In genomic region chr3:58051658-58052261, GRCh38 we compare ENCODE assay signal across 8 cellular contexts. TPM values are rescaled to one million over a fixed set of nuclear protein-coding genes. Genes with fewer than 3 reads are reported as not detected.
DNase-seq lines count a peak whose midpoint lies in the region; ATAC-seq and TF ChIP-seq lines count a peak whose summit lies in the region.
"Not testable (repeated sequence)": the region's sequence is repeated elsewhere in the genome, so short reads cannot be mapped to it uniquely, and the experiment has no call there.

No MANE protein-coding gene starts in this region.

- H3K4me3 Mint-ChIP-seq in WTC11: not testable (repeated sequence)
- peak overlapping the region; percentile 3 for H3K4me3 Mint-ChIP-seq in dendritic cell treated with granulocyte-macrophage colony-stimulating factor and Interleukin-4, amounts not matched to agents 40 ng/mL and 50 ng/mL, for 4 days

- peak overlapping the region; percentile 58 for H3K27ac Mint-ChIP-seq in WTC11
- peak overlapping the region; percentile 57 for H3K27ac Mint-ChIP-seq in dendritic cell treated with granulocyte-macrophage colony-stimulating factor and Interleukin-4, amounts not matched to agents 40 ng/mL and 50 ng/mL, for 4 days

- not testable (repeated sequence) for H3K9ac ChIP-seq in HUES6 (ENCODE audit: low read length)

- ATAC-seq in WTC11: not testable (repeated sequence)
- ATAC-seq in mucosa of descending colon: peak; percentile 9
- peak; percentile 35 for ATAC-seq in sciatic nerve

- H4K20me1 ChIP-seq in hepatocyte (ENCODE audit: insufficient read depth, poor library complexity, severe bottlenecking): not testable (repeated sequence)

- H3K9me2 ChIP-seq in hepatocyte (replicated peaks; ENCODE audit: insufficient read depth): not testable (repeated sequence)

- H3K79me2 ChIP-seq in ACC112 (ENCODE audit: control insufficient read depth, insufficient read depth, low read length, unreplicated experiment) (peaks cover 73% of the 10 kb centered on the region), hepatocyte (peaks cover 91% of the 10 kb centered on the region)

- not testable (repeated sequence) for TF ChIP-seq POLR2A in thyroid gland (IDR thresholded peaks at IDR 0.05)

- TF ChIP-seq CTCF in WTC11 (IDR thresholded peaks at IDR 0.05); hepatocyte (IDR thresholded peaks at IDR 0.05; ENCODE audit: poor library complexity); mucosa of descending colon (IDR thresholded peaks at IDR 0.05); thyroid gland (IDR thresholded peaks at IDR 0.05): not testable (repeated sequence)

- H3K4me1 ChIP-seq in ACC112 (ENCODE audit: control insufficient read depth, insufficient read depth, low read length, unreplicated experiment): peaks cover 60% of the 10 kb centered on the region
- H3K4me1 ChIP-seq in HUES6 (ENCODE audit: control insufficient read depth, insufficient read depth, low read length): peaks cover 49% of the 10 kb centered on the region
- peaks cover 63% of the 10 kb centered on the region for H3K4me1 ChIP-seq in hepatocyte (ENCODE audit: insufficient read depth)
- peaks cover 36% of the 10 kb centered on the region for H3K4me1 ChIP-seq in mucosa of descending colon (ENCODE audit: low read depth)
- H3K4me1 ChIP-seq in thyroid gland: peaks cover 65 to 68% of the 10 kb centered on the region in 2 donors

- not testable (repeated sequence) for H3K27me3 Mint-ChIP-seq in WTC11 (ENCODE audit: low read depth); dendritic cell treated with granulocyte-macrophage colony-stimulating factor and Interleukin-4, amounts not matched to agents 40 ng/mL and 50 ng/mL, for 4 days

- POLR2A ChIA-PET in WTC11 (lab: Charles Lee): not testable (repeated sequence)

- peaks cover 51% of the 10 kb centered on the region for H3K4me1 Mint-ChIP-seq in WTC11
- H3K4me1 Mint-ChIP-seq in dendritic cell treated with granulocyte-macrophage colony-stimulating factor and Interleukin-4, amounts not matched to agents 40 ng/mL and 50 ng/mL, for 4 days (ENCODE audit: low read depth): peaks cover 39% of the 10 kb centered on the region

- H3K27me3 ChIP-seq in ACC112 (ENCODE audit: insufficient read depth, low read length); HUES6 (ENCODE audit: control insufficient read depth, insufficient read depth, low read length); hepatocyte; thyroid gland: not testable (repeated sequence)

- CTCF ChIA-PET in WTC11 (lab: Charles Lee): interaction anchor here (1.1 to 1.6 kb wide), 2 partner anchors 24 to 32 kb away, joined by 3 to 7 read pairs; no protein-coding TSS in a partner anchor

- DNase-seq in WTC11 (ENCODE audit: low spot score); hepatocyte (ENCODE audit: low spot score); mucosa of descending colon; sciatic nerve (ENCODE audit: low spot score); thyroid gland: not testable (repeated sequence)

- H3K36me3 Mint-ChIP-seq in WTC11: not testable (repeated sequence)
- peaks cover 12% of the 10 kb centered on the region for H3K36me3 Mint-ChIP-seq in dendritic cell treated with granulocyte-macrophage colony-stimulating factor and Interleukin-4, amounts not matched to agents 40 ng/mL and 50 ng/mL, for 4 days (ENCODE audit: low read depth)

- H3K36me3 ChIP-seq in ACC112 (ENCODE audit: insufficient read depth, low read length); HUES6 (ENCODE audit: control insufficient read depth, insufficient read depth, low read length); hepatocyte (replicated peaks; ENCODE audit: insufficient read depth, low read depth); mucosa of descending colon (ENCODE audit: low read depth); thyroid gland: not testable (repeated sequence)

- not testable (repeated sequence) for H3K9me3 Mint-ChIP-seq in WTC11
- peaks cover 16% of the 10 kb centered on the region for H3K9me3 Mint-ChIP-seq in dendritic cell treated with granulocyte-macrophage colony-stimulating factor and Interleukin-4, amounts not matched to agents 40 ng/mL and 50 ng/mL, for 4 days

- not testable (repeated sequence) for H3K9me3 ChIP-seq in HUES6 (ENCODE audit: control insufficient read depth, insufficient read depth, low read depth, low read length); hepatocyte (ENCODE audit: low read depth); mucosa of descending colon; thyroid gland

- H3K4me2 ChIP-seq in hepatocyte: peak overlapping the region; percentile 2

- H3K27ac ChIP-seq in ACC112 (ENCODE audit: low read depth, low read length) (peak overlapping the region; percentile 94), HUES6 (ENCODE audit: low read depth, low read length) (peak overlapping the region; percentile 90), hepatocyte (peak overlapping the region; percentile 98), thyroid gland (peak overlapping the region; percentile 87 to 96 (median 93))

- WGBS in hepatocyte (ENCODE audit: low lambda C conversion rate, missing lambda C conversion rate): 86% methylated on average over 15 of the region's 15 CpGs
- 71 to 78% methylated on average over 15 of the region's 15 CpGs for WGBS in thyroid gland, 2 donors

- H2AFZ ChIP-seq in ACC112 (ENCODE audit: low read length, unreplicated experiment); hepatocyte: not testable (repeated sequence)

- H3K4me3 ChIP-seq in ACC112 (ENCODE audit: low read depth, low read length): peak overlapping the region; percentile 57
- not testable (repeated sequence) for H3K4me3 ChIP-seq in HUES6 (ENCODE audit: low read depth, low read length); hepatocyte; mucosa of descending colon; thyroid gland (replicated peaks in 1 of 3)

- intact Hi-C loops in dendritic cell treated with granulocyte-macrophage colony-stimulating factor and Interleukin-4, amounts not matched to agents 40 ng/mL and 50 ng/mL, for 4 days (cut with micrococcal nuclease); mucosa of descending colon (cut with DNase I, micrococcal nuclease); sciatic nerve (cut with DNase I); thyroid gland (cut with DNase I): not testable (repeated sequence)

RNA-seq across cellular contexts. Expression of gene FLNB, which starts 43.5 kb away (rescaled TPM):
- total RNA-seq in WTC11 (2021) (107 to 127 TPM (median 107 TPM) in 3 replicates), hepatocyte (136 and 172 TPM in 2 replicates), mucosa of descending colon (100 to 1,000 TPM; 256 to 555 (median 357) TPM), sciatic nerve (514 TPM), thyroid gland (100 to 1,000 TPM; 164 to 258 (median 242) TPM)
- 69.4 and 74.2 TPM in 2 replicates for polyA plus RNA-seq in hepatocyte
